17 cellular contexts compared by ENCODE assay signal in genomic region chr15:90213818-90214204, GRCh38. TPM values are rescaled to one million over a fixed set of nuclear protein-coding genes. Genes with fewer than 3 reads are reported as not detected.
A peak's percentile ranks its signal among the peaks of the same experiment; 100 is the strongest.
DNase-seq lines count a peak whose midpoint lies in the region; ATAC-seq and TF ChIP-seq lines count a peak whose summit lies in the region.
"Had no signal": no experiment of that assay in that cellular context is flagged by ENCODE, and none has a peak within 500 bp of the region (broad histone marks: within the 10 kb centered on the region; RNA-seq: fewer than 3 reads in every experiment).

No MANE protein-coding gene starts in this region.

- H3K36me3 ChIP-seq in left ventricle myocardium inferior (peaks cover 17% of the 10 kb centered on the region), upper lobe of left lung (peaks cover 0 to 26% (median 5%) of the 10 kb centered on the region in 4 donors)
- H3K36me3 ChIP-seq: gastrocnemius medialis, thoracic aorta had no signal

- TF ChIP-seq EP300 in upper lobe of left lung (IDR thresholded peaks at IDR 0.05), result peak in 1 of 4 donors; percentile 5

- peaks cover 47% of the 10 kb centered on the region for H3K36me3 Mint-ChIP-seq in dendritic cell treated with granulocyte-macrophage colony-stimulating factor and Interleukin-4, amounts not matched to agents 40 ng/mL and 50 ng/mL, for 4 days (ENCODE audit: low read depth)
- peaks cover 18 to 36% of the 10 kb centered on the region in 2 donors for H3K36me3 Mint-ChIP-seq in naive B cell
- H3K36me3 Mint-ChIP-seq in natural killer cell treated with Interleukin-12 subunit alpha and Interleukin-12 subunit beta and Interleukin-15 and Interleukin-18, amount 100 ng/mL, for 72 hours, result peaks cover 7% of the 10 kb centered on the region

- H3K9me3 ChIP-seq in left ventricle myocardium inferior (replicated peaks) (no peaks in the 10 kb centered on the region), right cardiac atrium (ENCODE audit: control insufficient read depth, low read length) (no peaks in the 10 kb centered on the region), upper lobe of left lung (no peaks in the 10 kb centered on the region)
- H3K9me3 ChIP-seq: gastrocnemius medialis, thoracic aorta had no signal

- peak overlapping the region; percentile 61 for H3K27ac Mint-ChIP-seq in dendritic cell treated with granulocyte-macrophage colony-stimulating factor and Interleukin-4, amounts not matched to agents 40 ng/mL and 50 ng/mL, for 4 days
- H3K27ac Mint-ChIP-seq in naive B cell, result peak overlapping the region; percentile 87 to 99 (median 98)
- no peak overlapping the region for H3K27ac Mint-ChIP-seq in natural killer cell treated with Interleukin-12 subunit alpha and Interleukin-12 subunit beta and Interleukin-15 and Interleukin-18, amount 100 ng/mL, for 72 hours
- H3K27ac Mint-ChIP-seq: activated T-helper 1 cell treated with anti-CD3 and anti-CD28 coated beads, Interleukin-12 subunit alpha, Interleukin-12 subunit beta, Interleukin-2, Interleukin-4 antibody, amounts not matched to agents 30 ng/mL and 10 ng/mL and 1 ng/mL, durations not matched to agents 14 hours and 24 hours and 36 hours had no signal

- peaks cover 42% of the 10 kb centered on the region for H3K4me1 ChIP-seq in left ventricle myocardium inferior
- peaks cover 2% of the 10 kb centered on the region for H3K4me1 ChIP-seq in right cardiac atrium (ENCODE audit: control insufficient read depth, insufficient read depth, low read length)
- peaks cover 26 to 52% (median 33%) of the 10 kb centered on the region in 4 donors for H3K4me1 ChIP-seq in upper lobe of left lung
- H3K4me1 ChIP-seq: gastrocnemius medialis had no signal

- DNase-seq in left ventricle myocardium inferior, result no peak
- DNase-seq in right cardiac atrium, result no peak
- peak; percentile 84 for DNase-seq in naive B cell
- no peak for DNase-seq in upper lobe of left lung
- DNase-seq in natural killer cell treated with Interleukin-12 subunit alpha and Interleukin-12 subunit beta and Interleukin-15 and Interleukin-18, amount 100 ng/mL, for 72 hours (ENCODE audit: low spot score), result no peak
- DNase-seq in NCI-H128 (lab: John Stamatoyannopoulos, UW; ENCODE audit: unreplicated experiment), result no peak
- DNase-seq in NCI-H510A treated with DMSO at 0.1 percent for 48 hours (lab: John Stamatoyannopoulos, UW), result no peak
- DNase-seq: activated CD4-positive, alpha-beta T cell treated with anti-CD3 and anti-CD28 coated beads for 4 hours; gastrocnemius medialis; T-cell had no signal

- H3K27ac ChIP-seq in left ventricle myocardium inferior (replicated peaks) (peak overlapping the region; percentile 19), right cardiac atrium (ENCODE audit: low read length) (no peak overlapping the region), upper lobe of left lung (peak overlapping the region; percentile 42 to 77 (median 55))
- H3K27ac ChIP-seq: gastrocnemius medialis, thoracic aorta had no signal

- H3K27me3 ChIP-seq in left ventricle myocardium inferior (ENCODE audit: low read depth) (no peaks in the 10 kb centered on the region), right cardiac atrium (ENCODE audit: control insufficient read depth, insufficient read depth) (no peaks in the 10 kb centered on the region), upper lobe of left lung (no peaks in the 10 kb centered on the region)
- H3K27me3 ChIP-seq: gastrocnemius medialis had no signal

- no peak overlapping the region for H3K4me3 ChIP-seq in left ventricle myocardium inferior
- H3K4me3 ChIP-seq in right cardiac atrium (ENCODE audit: low read length), result no peak overlapping the region
- no peak overlapping the region for H3K4me3 ChIP-seq in upper lobe of left lung
- H3K4me3 ChIP-seq: gastrocnemius medialis, thoracic aorta had no signal

- whole genome bisulfite sequencing in right cardiac atrium, result 73% methylated on average over 11 of the region's 11 CpGs
- 63% methylated on average over 11 of the region's 11 CpGs; no CpG with 5 or more reads in 1 of the 2 donors for WGBS in upper lobe of left lung, 2 donors

- no peaks in the 10 kb centered on the region for H3K27me3 Mint-ChIP-seq in dendritic cell treated with granulocyte-macrophage colony-stimulating factor and Interleukin-4, amounts not matched to agents 40 ng/mL and 50 ng/mL, for 4 days
- no peaks in the 10 kb centered on the region for H3K27me3 Mint-ChIP-seq in naive B cell
- H3K27me3 Mint-ChIP-seq in natural killer cell treated with Interleukin-12 subunit alpha and Interleukin-12 subunit beta and Interleukin-15 and Interleukin-18, amount 100 ng/mL, for 72 hours, result no peaks in the 10 kb centered on the region
- H3K27me3 Mint-ChIP-seq: T-cell had no signal

- H3K9me3 Mint-ChIP-seq in dendritic cell treated with granulocyte-macrophage colony-stimulating factor and Interleukin-4, amounts not matched to agents 40 ng/mL and 50 ng/mL, for 4 days, result no peaks in the 10 kb centered on the region
- H3K9me3 Mint-ChIP-seq in naive B cell, result no peaks in the 10 kb centered on the region
- H3K9me3 Mint-ChIP-seq in natural killer cell treated with Interleukin-12 subunit alpha and Interleukin-12 subunit beta and Interleukin-15 and Interleukin-18, amount 100 ng/mL, for 72 hours, result no peaks in the 10 kb centered on the region
- H3K9me3 Mint-ChIP-seq: activated T-helper 1 cell treated with anti-CD3 and anti-CD28 coated beads, Interleukin-12 subunit alpha, Interleukin-12 subunit beta, Interleukin-2, Interleukin-4 antibody, amounts not matched to agents 30 ng/mL and 10 ng/mL and 1 ng/mL, durations not matched to agents 14 hours and 24 hours and 36 hours; T-cell had no signal

- intact Hi-C loops in left ventricle myocardium inferior (cut with micrococcal nuclease), result no loop called here
- intact Hi-C loops in right cardiac atrium (cut with DNase I), result no loop called here
- intact Hi-C loops in dendritic cell treated with granulocyte-macrophage colony-stimulating factor and Interleukin-4, amounts not matched to agents 40 ng/mL and 50 ng/mL, for 4 days (cut with micrococcal nuclease), result no loop called here

- TF ChIP-seq CTCF in left ventricle myocardium inferior (IDR thresholded peaks at IDR 0.05; ENCODE audit: borderline replicate concordance), result no peak
- no peak for TF ChIP-seq CTCF in upper lobe of left lung (IDR thresholded peaks at IDR 0.05)

- ATAC-seq in right cardiac atrium (no peak), naive B cell (ENCODE audit: low read depth in 2 of 2) (peak; percentile 87 to 91), upper lobe of left lung (ENCODE audit: low FRiP score in 2 of 2) (peak in 1 of 2 donors; percentile 12)
- ATAC-seq in natural killer cell treated with Interleukin-12 subunit alpha and Interleukin-12 subunit beta and Interleukin-15 and Interleukin-18, amount 100 ng/mL, for 72 hours, result no peak
- ATAC-seq: gastrocnemius medialis, T-cell had no signal

- H3K4me1 Mint-ChIP-seq in dendritic cell treated with granulocyte-macrophage colony-stimulating factor and Interleukin-4, amounts not matched to agents 40 ng/mL and 50 ng/mL, for 4 days (ENCODE audit: low read depth), result peaks cover 57% of the 10 kb centered on the region
- H3K4me1 Mint-ChIP-seq in naive B cell, result peaks cover 68 to 99% (median 93%) of the 10 kb centered on the region in 3 donors
- H3K4me1 Mint-ChIP-seq in natural killer cell treated with Interleukin-12 subunit alpha and Interleukin-12 subunit beta and Interleukin-15 and Interleukin-18, amount 100 ng/mL, for 72 hours (ENCODE audit: low read depth in 2 of 2), result peaks cover 16% of the 10 kb centered on the region in 2 donors

- no peak for TF ChIP-seq POLR2A in upper lobe of left lung (IDR thresholded peaks at IDR 0.05)

- no peak overlapping the region for H3K4me3 Mint-ChIP-seq in dendritic cell treated with granulocyte-macrophage colony-stimulating factor and Interleukin-4, amounts not matched to agents 40 ng/mL and 50 ng/mL, for 4 days
- peak overlapping the region; percentile 32 to 91 (median 86) for H3K4me3 Mint-ChIP-seq in naive B cell
- no peak overlapping the region for H3K4me3 Mint-ChIP-seq in natural killer cell treated with Interleukin-12 subunit alpha and Interleukin-12 subunit beta and Interleukin-15 and Interleukin-18, amount 100 ng/mL, for 72 hours
- H3K4me3 Mint-ChIP-seq: activated T-helper 1 cell treated with anti-CD3 and anti-CD28 coated beads, Interleukin-12 subunit alpha, Interleukin-12 subunit beta, Interleukin-2, Interleukin-4 antibody, amounts not matched to agents 30 ng/mL and 10 ng/mL and 1 ng/mL, durations not matched to agents 14 hours and 24 hours and 36 hours; T-cell had no signal

RNA-seq across cellular contexts. Expression of gene SEMA4B, which starts 12.7 kb away (rescaled TPM):
- total RNA-seq in left ventricle myocardium inferior (22.7 TPM), right cardiac atrium (10 to 100 TPM; 32.6 to 39.6 (median 33.5) TPM), upper lobe of left lung (10 to 100 TPM; 47.6 to 81.3 (median 55.9) TPM)
- polyA plus RNA-seq in right cardiac atrium (16.4 TPM), naive B cell (ENCODE audit: low read depth in 6 of 6) (100 to 1,000 TPM in 4 of 6 donors, 10 to 100 TPM in 2; 96.8 to 172 (median 103) TPM)
- 1 to 10 TPM; 9.2 to 9.7 TPM for total RNA-seq in natural killer cell treated with Interleukin-12 subunit alpha and Interleukin-12 subunit beta and Interleukin-15 and Interleukin-18, amount 100 ng/mL, for 72 hours

RNA-seq across cellular contexts. Expression of gene CIB1, which starts 19.9 kb away (rescaled TPM):
- total RNA-seq in left ventricle myocardium inferior (69.6 TPM), right cardiac atrium (10 to 100 TPM; 69.5 to 70.7 (median 70.1) TPM), upper lobe of left lung (10 to 100 TPM; 40.9 to 89.6 (median 75.5) TPM)
- polyA plus RNA-seq in right cardiac atrium (95.8 TPM), naive B cell (ENCODE audit: low read depth in 6 of 6) (100 to 1,000 TPM; 204 to 259 (median 235) TPM)
- 100 to 1,000 TPM in 1 of 2 donors, 10 to 100 TPM in 1; 86.1 to 119 TPM for total RNA-seq in natural killer cell treated with Interleukin-12 subunit alpha and Interleukin-12 subunit beta and Interleukin-15 and Interleukin-18, amount 100 ng/mL, for 72 hours

RNA-seq across cellular contexts. Expression of gene GDPGP1, which starts 20.2 kb away (rescaled TPM):
- total RNA-seq in left ventricle myocardium inferior, result 15.5 TPM
- total RNA-seq in right cardiac atrium, result 10 to 100 TPM; 10.6 to 20.5 (median 15.6) TPM
- polyA plus RNA-seq in right cardiac atrium, result 6.5 TPM
- 1 to 10 TPM in 4 of 6 donors, under 1 TPM in 2; 0.70 to 2.1 (median 1.3) TPM for polyA plus RNA-seq in naive B cell (ENCODE audit: low read depth in 6 of 6)
- 10 to 100 TPM in 3 of 6 donors, 1 to 10 TPM in 3; 7.2 to 27.2 (median 10.3) TPM for total RNA-seq in upper lobe of left lung
- 10 to 100 TPM in 1 of 2 donors, 1 to 10 TPM in 1; 9.6 to 10.0 TPM for total RNA-seq in natural killer cell treated with Interleukin-12 subunit alpha and Interleukin-12 subunit beta and Interleukin-15 and Interleukin-18, amount 100 ng/mL, for 72 hours

RNA-seq across cellular contexts. Expression of gene TTLL13, which starts 35.5 kb away (rescaled TPM):
- 0.19 TPM for total RNA-seq in left ventricle myocardium inferior
- under 1 TPM in 2 of 4 donors, not detected in 2; 0.24 to 0.54 TPM for total RNA-seq in right cardiac atrium
- polyA plus RNA-seq in right cardiac atrium, result 0.72 TPM
- 1 to 10 TPM in 1 of 6 donors, under 1 TPM in 3, not detected in 2; 0.11 to 1.4 (median 0.34) TPM for polyA plus RNA-seq in naive B cell (ENCODE audit: low read depth in 6 of 6)
- total RNA-seq in upper lobe of left lung, result under 1 TPM in 3 of 6 donors, not detected in 3; 0.39 to 0.89 (median 0.49) TPM
- total RNA-seq in natural killer cell treated with Interleukin-12 subunit alpha and Interleukin-12 subunit beta and Interleukin-15 and Interleukin-18, amount 100 ng/mL, for 72 hours, result under 1 TPM in 1 of 2 donors, not detected in 1; 0.36 TPM
- total RNA-seq: aorta, gastrocnemius medialis, kidney epithelial cell, M059J, skeletal muscle tissue, thoracic aorta had no signal
- polyA plus RNA-seq: aorta had no signal

RNA-seq across cellular contexts. Expression of gene NGRN, which starts 51.7 kb away (rescaled TPM):
- total RNA-seq in left ventricle myocardium inferior, result 120 TPM
- 100 to 1,000 TPM; 135 to 159 (median 154) TPM for total RNA-seq in right cardiac atrium
- 163 TPM for polyA plus RNA-seq in right cardiac atrium
- 10 to 100 TPM; 33.6 to 80.2 (median 54.1) TPM for polyA plus RNA-seq in naive B cell (ENCODE audit: low read depth in 6 of 6)
- total RNA-seq in upper lobe of left lung, result 10 to 100 TPM; 35.6 to 74.2 (median 62.6) TPM
- total RNA-seq in natural killer cell treated with Interleukin-12 subunit alpha and Interleukin-12 subunit beta and Interleukin-15 and Interleukin-18, amount 100 ng/mL, for 72 hours, result 10 to 100 TPM; 22.8 to 36.5 TPM

Comparison
In these comparisons a context has a peak if more than half of its experiments do, and no peak if none do; other contexts are left out.
1. ATAC-seq: peak in naive B cell (2 of 2); none in right cardiac atrium (0 of 2) and natural killer cell treated with Interleukin-12 subunit alpha and Interleukin-12 subunit beta and Interleukin-15 and Interleukin-18, amount 100 ng/mL, for 72 hours (0 of 2).
2. H3K27ac Mint-ChIP-seq: peak in dendritic cell treated with granulocyte-macrophage colony-stimulating factor and Interleukin-4, amounts not matched to agents 40 ng/mL and 50 ng/mL, for 4 days (single experiment) and naive B cell (6 of 6); none in natural killer cell treated with Interleukin-12 subunit alpha and Interleukin-12 subunit beta and Interleukin-15 and Interleukin-18, amount 100 ng/mL, for 72 hours (0 of 2).
3. H3K4me3 Mint-ChIP-seq: peak in naive B cell (8 of 8); none in dendritic cell treated with granulocyte-macrophage colony-stimulating factor and Interleukin-4, amounts not matched to agents 40 ng/mL and 50 ng/mL, for 4 days (single experiment) and natural killer cell treated with Interleukin-12 subunit alpha and Interleukin-12 subunit beta and Interleukin-15 and Interleukin-18, amount 100 ng/mL, for 72 hours (single experiment).